17 cellular contexts compared by ENCODE assay signal in genomic region chr15:31857194-31857593, GRCh38. TPM values are rescaled to one million over a fixed set of nuclear protein-coding genes. Genes with fewer than 3 reads are reported as not detected.
A peak's percentile ranks its signal among the peaks of the same experiment; 100 is the strongest.
DNase-seq lines count a peak whose midpoint lies in the region; ATAC-seq, FAIRE-seq and TF ChIP-seq lines count a peak whose summit lies in the region.
"Had no signal": no experiment of that assay in that cellular context is flagged by ENCODE, and none has a peak within 500 bp of the region (broad histone marks: within the 10 kb centered on the region; RNA-seq: fewer than 3 reads in every experiment).

No MANE protein-coding gene starts in this region.

- no peak for TF ChIP-seq RAD21 in HepG2 (CRISPR knock-in tag; IDR thresholded peaks at IDR 0.05)

- WGBS in HepG2 (ENCODE audit: low lambda C conversion rate), result 47% methylated on average over 4 of the region's 6 CpGs
- WGBS in right lobe of liver (ENCODE audit: insufficient coverage, low coverage, low lambda C conversion rate, missing lambda C conversion rate), result 74% methylated on average over 3 of the region's 6 CpGs

- H3K4me3 ChIP-seq in HepG2 (replicated peaks in 1 of 3; ENCODE audit: insufficient read depth in 1 of 3, low read depth in 2 of 3, low read length in 3 of 3), result no peak overlapping the region
- no peak overlapping the region for H3K4me3 ChIP-seq in right lobe of liver

- H4K20me1 ChIP-seq in HepG2 (ENCODE audit: insufficient read depth, low read length), result no peaks in the 10 kb centered on the region

- CTCF ChIA-PET in HepG2 (lab: Yijun Ruan, JAX; ENCODE audit: low intra/inter-chr PET ratio, low total read pairs), result no interaction called here

- no peak for FAIRE-seq in HepG2 (lab: Jason Lieb, UNC)
- FAIRE-seq: HTR-8/SVneo had no signal

- H3K9me3 ChIP-seq in HepG2 (ENCODE audit: low read length) (no peaks in the 10 kb centered on the region), right lobe of liver (no peaks in the 10 kb centered on the region)
- H3K9me3 ChIP-seq: Caco-2 had no signal

- H3K4me2 ChIP-seq in HepG2 (ENCODE audit: low read depth, low read length), result no peak overlapping the region

- no peak overlapping the region for H3K9ac ChIP-seq in HepG2 (ENCODE audit: insufficient read depth, low read depth, low read length)

- no peak for TF ChIP-seq EP300 in HepG2 (IDR thresholded peaks at IDR 0.05; ENCODE audit: low read depth in 2 of 2, low read length in 2 of 2)
- no peak for TF ChIP-seq EP300 in HepG2 (CRISPR knock-in tag; IDR thresholded peaks at IDR 0.05; ENCODE audit: borderline replicate concordance)

- ATAC-seq in HepG2 (peak; percentile 33; the same call in 2 of the 3 replicates), right lobe of liver (no peak), HG03139 (IDR thresholded peaks at IDR 0.05; ENCODE audit: unreplicated experiment) (no peak), HG02759 (IDR thresholded peaks at IDR 0.05; ENCODE audit: unreplicated experiment) (no peak)

- H3K27me3 ChIP-seq in HepG2 (ENCODE audit: control insufficient read depth in 1 of 2, insufficient read depth in 2 of 2, low read length in 2 of 2) (peaks cover 0 to 3% of the 10 kb centered on the region in 2 experiments; a peak in 2 of 5 replicates), right lobe of liver (no peaks in the 10 kb centered on the region)

- no peak for TF ChIP-seq POLR2A in HepG2 (IDR thresholded peaks at IDR 0.05; ENCODE audit: insufficient read depth in 1 of 2, low read depth in 2 of 2, low read length in 2 of 2)
- no peak for TF ChIP-seq POLR2A in right lobe of liver (IDR thresholded peaks at IDR 0.05)

- intact Hi-C loops in HepG2 (cut with micrococcal nuclease; ENCODE audit: unreplicated experiment), result no loop called here
- intact Hi-C loops in right lobe of liver (cut with DNase I), result no loop called here

- H3K36me3 ChIP-seq in HepG2 (replicated peaks in 1 of 2; ENCODE audit: control insufficient read depth in 1 of 2, insufficient read depth in 2 of 2, low read length in 2 of 2) (no peaks in the 10 kb centered on the region), right lobe of liver (no peaks in the 10 kb centered on the region)

- BruUV-seq in HepG2 (replicated peaks; lab: Mats Ljungman, UMichigan), result no TSS peak

- in situ Hi-C loops in HepG2 (cut with HindIII; ENCODE audit: extremely low pct_ligation_motif_present, low pct_unique_long_range_greater_than_20kb), result no loop called here

- no peak overlapping the region for H3K27ac ChIP-seq in HepG2 (ENCODE audit: extremely low read length, insufficient read depth, low read length)
- no peak overlapping the region for H3K27ac ChIP-seq in right lobe of liver
- H3K27ac ChIP-seq in temporal lobe (ENCODE audit: low read depth, low read length), result peak overlapping the region; percentile 85
- H3K27ac ChIP-seq: C4-2B had no signal

- POLR2A ChIA-PET in HepG2 (lab: Yijun Ruan, JAX), result no interaction called here

- H3K79me2 ChIP-seq in HepG2 (ENCODE audit: insufficient read depth, low read length), result no peaks in the 10 kb centered on the region

- H3K4me1 ChIP-seq in HepG2 (ENCODE audit: insufficient read depth, low read length) (no peaks in the 10 kb centered on the region), right lobe of liver (no peaks in the 10 kb centered on the region)
- H3K4me1 ChIP-seq: Caco-2 had no signal

- no peak overlapping the region for H2AFZ ChIP-seq in HepG2 (ENCODE audit: low read length)

- DNase-seq in HepG2 (ENCODE audit: low spot score) (no peak), right lobe of liver (no peak), cerebellar cortex (ENCODE audit: low spot score) (peak; percentile 42), iPS-NIHi7 (ENCODE audit: extremely low spot score) (peak; percentile 53), NCI-H2196 treated with DMSO at 0.1 percent for 48 hours (lab: John Stamatoyannopoulos, UW; ENCODE audit: unreplicated experiment) (no peak)
- DNase-seq: Caco-2, DMS79, NCI-H1048, NCI-H2107, NCI-H510A, SHP77 treated with DMSO at 0.1 percent for 48 hours had no signal

- TF ChIP-seq CTCF in HepG2 (CRISPR knock-in tag; IDR thresholded peaks at IDR 0.05), result no peak
- TF ChIP-seq CTCF in right lobe of liver (IDR thresholded peaks at IDR 0.05), result no peak

TF ChIP-seq in HepG2, 621 proteins besides CTCF, POLR2A, EP300 and RAD21:
- no peak for TF ChIP-seq ZNF441 (CRISPR knock-in tag; IDR thresholded peaks at IDR 0.05; ENCODE audit: borderline replicate concordance)
- TF ChIP-seq ZNF737 (CRISPR knock-in tag; IDR thresholded peaks at IDR 0.05; ENCODE audit: borderline replicate concordance), result no peak
- no peak for TF ChIP-seq ISX (CRISPR knock-in tag; conservative IDR thresholded peaks at IDR 0.05)
- TF ChIP-seq KDM5A (IDR thresholded peaks at IDR 0.05; ENCODE audit: borderline replicate concordance, low read length), result no peak

RNA-seq across cellular contexts. Expression of gene OTUD7A, which starts 13.3 kb away (rescaled TPM):
- total RNA-seq in HepG2 (2016; rRNA removed; fragmentation: Illumina TruSeq; extraction: Trizol) (0.07 TPM in 1 of 2 replicates, not detected in the other), right lobe of liver (1 to 10 TPM in 2 of 6 experiments, under 1 TPM in 4; 0.42 to 2.3 (median 0.85) TPM), temporal lobe (9.6 TPM)
- 0.44 and 0.91 TPM in 2 replicates for total RNA-seq in HepG2 (2016; cell fraction: cytosol; rRNA removed; fragmentation: Illumina TruSeq; extraction: Trizol; ENCODE audit: low read depth)
- 0.09 TPM in 1 of 2 replicates, not detected in the other for total RNA-seq in HepG2 (2016; cell fraction: insoluble cytoplasmic fraction; rRNA removed; fragmentation: Illumina TruSeq; extraction: Trizol)
- total RNA-seq in HepG2 (2016; cell fraction: membrane; rRNA removed; fragmentation: Illumina TruSeq; extraction: Trizol), result 0.24 and 0.34 TPM in 2 replicates
- total RNA-seq in HepG2 (2016; cell fraction: nucleus; rRNA removed; fragmentation: Illumina TruSeq; extraction: Trizol), result 0.06 and 0.25 TPM in 2 replicates
- 0.05 and 0.17 TPM in 2 replicates for polyA plus RNA-seq in HepG2 (2011; rRNA removed)
- 0.06 and 0.19 TPM in 2 replicates for polyA plus RNA-seq in HepG2 (2011; cell fraction: cytosol; rRNA removed)
- 0.16 and 0.77 TPM in 2 replicates for polyA plus RNA-seq in HepG2 (2011; cell fraction: nucleus; rRNA removed)
- polyA plus RNA-seq in HepG2 (2012), result 0.05 and 0.07 TPM in 2 replicates
- polyA plus RNA-seq in HepG2 (2016; cell fraction: cytosol; fragmentation: Illumina TruSeq; extraction: Trizol; ENCODE audit: low read depth), result 0.16 TPM in 1 of 2 replicates, not detected in the other
- 0.02 TPM in 1 of 2 replicates, not detected in the other for polyA plus RNA-seq in HepG2 (2016; cell fraction: insoluble cytoplasmic fraction; fragmentation: Illumina TruSeq; extraction: Trizol; ENCODE audit: low read depth)
- not detected in 2 replicates for polyA plus RNA-seq in HepG2 (2016; cell fraction: membrane; fragmentation: Illumina TruSeq; extraction: Trizol; ENCODE audit: low read depth)
- not detected in 2 replicates for polyA plus RNA-seq in HepG2 (2016; cell fraction: nucleus; fragmentation: Illumina TruSeq; extraction: Trizol; ENCODE audit: insufficient read depth, low read depth)
- polyA minus RNA-seq in HepG2 (2011; rRNA and poly(A)+ RNA removed; ENCODE audit: low replicate concordance), result 0.38 and 1.0 TPM in 2 replicates
- 0.20 TPM in 1 of 2 replicates, not detected in the other for polyA minus RNA-seq in HepG2 (2011; cell fraction: cytosol; rRNA and poly(A)+ RNA removed)
- 0.12 and 0.77 TPM in 2 replicates for polyA minus RNA-seq in HepG2 (2011; cell fraction: nucleus; rRNA and poly(A)+ RNA removed)
- total RNA-seq: H4 had no signal

Comparison
In these comparisons a context has a peak if more than half of its experiments do, and no peak if none do; other contexts are left out.
1. DNase-seq: peak in cerebellar cortex (single experiment) and iPS-NIHi7 (single experiment); none in HepG2 (single experiment), right lobe of liver (0 of 3) and NCI-H2196 treated with DMSO at 0.1 percent for 48 hours (single experiment).